8 cellular contexts compared by ENCODE assay signal in genomic region chr1:174160109-174160473, GRCh38. TPM values are rescaled to one million over a fixed set of nuclear protein-coding genes. Genes with fewer than 3 reads are reported as not detected.
A peak's percentile ranks its signal among the peaks of the same experiment; 100 is the strongest.
DNase-seq lines count a peak whose midpoint lies in the region; ATAC-seq and TF ChIP-seq lines count a peak whose summit lies in the region.

No MANE protein-coding gene starts in this region.

- POLR2A ChIA-PET in T-cell (lab: Charles Lee), result no interaction called here
- POLR2A ChIA-PET in GM10248 (lab: Yijun Ruan, JAX), result no interaction called here

- H3K36me3 Mint-ChIP-seq in T-cell, result peaks cover 4% of the 10 kb centered on the region
- H3K36me3 Mint-ChIP-seq in stimulated activated naive B cell treated with anti-CD40 and anti-IgM and Interleukin-4, amounts not matched to agents 10 μg/mL and 1 μg/mL and 100 μg/mL, for 72 hours, result peaks cover 6 to 22% of the 10 kb centered on the region in 2 donors

- TF ChIP-seq POLR2A in right lobe of liver (IDR thresholded peaks at IDR 0.05), result peak; percentile 38

- peak overlapping the region; percentile 96 for H3K4me3 ChIP-seq in colonic mucosa
- H3K4me3 ChIP-seq in right lobe of liver, result peak overlapping the region; percentile 95 to 98 (median 95)

- H3K27ac Mint-ChIP-seq in T-cell, result peak overlapping the region; percentile 84 to 86
- H3K27ac Mint-ChIP-seq in stimulated activated naive B cell treated with anti-CD40 and anti-IgM and Interleukin-4, amounts not matched to agents 10 μg/mL and 1 μg/mL and 100 μg/mL, for 72 hours, result peak overlapping the region; percentile 96

- WGBS in right lobe of liver (ENCODE audit: insufficient coverage, low coverage, low lambda C conversion rate, missing lambda C conversion rate), result 1% methylated on average over 14 of the region's 14 CpGs

- H3K27me3 ChIP-seq in colonic mucosa (no peaks in the 10 kb centered on the region), right lobe of liver (no peaks in the 10 kb centered on the region)

- peak overlapping the region; percentile 91 to 98 for H3K9ac ChIP-seq in colonic mucosa (ENCODE audit: low read depth in 2 of 2, low read length in 2 of 2)

- CTCF ChIA-PET in T-cell (lab: Charles Lee), result no interaction called here
- CTCF ChIA-PET in GM10248 (lab: Yijun Ruan, JAX), result interaction anchor here (1.3 to 4.3 kb wide), 4 partner anchors 11 to 584 kb away, joined by 3 to 14 read pairs (median 8); no protein-coding TSS in a partner anchor

- intact Hi-C loops in colonic mucosa (cut with DNase I) (loop anchor here (10.0 kb wide), 1 partner anchor 135 kb away; the partner anchor contains the start of gene RC3H1), right lobe of liver (cut with DNase I) (no loop called here)

- no peaks in the 10 kb centered on the region for H3K27me3 Mint-ChIP-seq in T-cell
- H3K27me3 Mint-ChIP-seq in stimulated activated naive B cell treated with anti-CD40 and anti-IgM and Interleukin-4, amounts not matched to agents 10 μg/mL and 1 μg/mL and 100 μg/mL, for 72 hours, result no peaks in the 10 kb centered on the region

- H3K4me3 Mint-ChIP-seq in T-cell, result peak overlapping the region; percentile 91 to 95 (median 95)
- H3K4me3 Mint-ChIP-seq in stimulated activated naive B cell treated with anti-CD40 and anti-IgM and Interleukin-4, amounts not matched to agents 10 μg/mL and 1 μg/mL and 100 μg/mL, for 72 hours, result peak overlapping the region; percentile 92 to 100

- H3K9me3 Mint-ChIP-seq in T-cell, result no peaks in the 10 kb centered on the region
- H3K9me3 Mint-ChIP-seq in stimulated activated naive B cell treated with anti-CD40 and anti-IgM and Interleukin-4, amounts not matched to agents 10 μg/mL and 1 μg/mL and 100 μg/mL, for 72 hours, result no peaks in the 10 kb centered on the region

- H3K9me3 ChIP-seq in colonic mucosa (no peaks in the 10 kb centered on the region), right lobe of liver (no peaks in the 10 kb centered on the region)

- H3K36me3 ChIP-seq in colonic mucosa (no peaks in the 10 kb centered on the region), right lobe of liver (no peaks in the 10 kb centered on the region)

- ATAC-seq in HG03066 (IDR thresholded peaks at IDR 0.05; ENCODE audit: low read depth, unreplicated experiment) (peak; percentile 19), T-cell (replicated peaks in 1 of 4) (no peak), right lobe of liver (peak; percentile 52 to 63 (median 54))
- peak in 1 of 2 donors; percentile 6 for ATAC-seq in stimulated activated naive B cell treated with anti-CD40 and anti-IgM and Interleukin-4, amounts not matched to agents 10 μg/mL and 1 μg/mL and 100 μg/mL, for 72 hours (replicated peaks)

- peaks cover 55 to 74% (median 68%) of the 10 kb centered on the region in 3 donors for H3K4me1 Mint-ChIP-seq in T-cell
- H3K4me1 Mint-ChIP-seq in stimulated activated naive B cell treated with anti-CD40 and anti-IgM and Interleukin-4, amounts not matched to agents 10 μg/mL and 1 μg/mL and 100 μg/mL, for 72 hours, result peaks cover 32 to 71% of the 10 kb centered on the region in 2 donors

- peaks cover 4% of the 10 kb centered on the region for H3K4me1 ChIP-seq in colonic mucosa
- peaks cover 0 to 10% (median 0%) of the 10 kb centered on the region in 4 donors for H3K4me1 ChIP-seq in right lobe of liver

- H3K27ac ChIP-seq in colonic mucosa, result peak overlapping the region; percentile 99
- H3K27ac ChIP-seq in right lobe of liver, result peak overlapping the region; percentile 85 to 96 (median 93)

- DNase-seq in activated naive CD4-positive, alpha-beta T cell treated with Interleukin-2 at 50 U/mL for 16 hours, result peak; percentile 36
- no peak for DNase-seq in activated naive CD4-positive, alpha-beta T cell (lab: John Stamatoyannopoulos, UW)
- DNase-seq in T-cell (no peak), colonic mucosa (peak; percentile 73), right lobe of liver (peak; percentile 80 to 89 (median 86)), GM10248 (ENCODE audit: extremely low spot score) (no peak)
- no peak for DNase-seq in stimulated activated naive B cell treated with anti-CD40 and anti-IgM and Interleukin-4, amounts not matched to agents 10 μg/mL and 1 μg/mL and 100 μg/mL, for 72 hours

- no peak for TF ChIP-seq CTCF in colonic mucosa (IDR thresholded peaks at IDR 0.05)
- no peak for TF ChIP-seq CTCF in right lobe of liver (IDR thresholded peaks at IDR 0.05)
- no peak for TF ChIP-seq CTCF in GM10248 (IDR thresholded peaks at IDR 0.05; ENCODE audit: control extremely low read depth, extremely low read depth, low read depth, missing control alignments)

RNA-seq across cellular contexts. Expression of gene RABGAP1L, which starts 0.8 kb away (rescaled TPM):
- total RNA-seq in T-cell (100 to 1,000 TPM in 1 of 5 donors, 10 to 100 TPM in 4; 75.0 to 108 (median 82.3) TPM), colonic mucosa (10 to 100 TPM; 50.3 to 87.0 TPM), right lobe of liver (10 to 100 TPM; 11.7 to 23.1 (median 18.5) TPM)

Comparison
In these comparisons a context has a peak if more than half of its experiments do, and no peak if none do; other contexts are left out.
1. DNase-seq: peak in activated naive CD4-positive, alpha-beta T cell treated with Interleukin-2 at 50 U/mL for 16 hours (single experiment), colonic mucosa (single experiment) and right lobe of liver (3 of 3); none in activated naive CD4-positive, alpha-beta T cell (0 of 4), T-cell (0 of 34), stimulated activated naive B cell treated with anti-CD40 and anti-IgM and Interleukin-4, amounts not matched to agents 10 μg/mL and 1 μg/mL and 100 μg/mL, for 72 hours (single experiment) and GM10248 (single experiment).
2. ATAC-seq: peak in HG03066 (single experiment) and right lobe of liver (4 of 4); none in T-cell (0 of 4).